ENCODE assay signal across 7 cellular contexts in genomic region chr6:57815826-57816225, GRCh38.
DNase-seq lines count a peak whose midpoint lies in the region; ATAC-seq and TF ChIP-seq lines count a peak whose summit lies in the region.
"Not testable (repeated sequence)": the region's sequence is repeated elsewhere in the genome, so short reads cannot be mapped to it uniquely, and the experiment has no call there.

No MANE protein-coding gene starts in this region.

- H4K8ac ChIP-seq in H9 (replicated peaks; ENCODE audit: insufficient read length, low read depth, low read length); mesendoderm (ENCODE audit: low read depth, low read length): not testable (repeated sequence)

- H3K4me3 ChIP-seq in HUES64 (ENCODE audit: low read length), result peak overlapping the region; percentile 26; the same call in 1 of the 2 replicates
- H3K4me3 ChIP-seq in epithelial cell of esophagus (ENCODE audit: low read length); mesendoderm (ENCODE audit: low read length): not testable (repeated sequence)

- H3K4me1 Mint-ChIP-seq in H9, WTC11: not testable (repeated sequence)

- not testable (repeated sequence) for H3K4me2 ChIP-seq in H9 (ENCODE audit: insufficient read depth, insufficient read length, low read length); mesendoderm (ENCODE audit: low read length)

- not testable (repeated sequence) for H2BK20ac ChIP-seq in H9 (ENCODE audit: low read depth, low read length, poor library complexity, severe bottlenecking)

- H3K27me3 Mint-ChIP-seq in H9 (ENCODE audit: low read depth), result peaks cover 42% of the 10 kb centered on the region
- peaks cover 62% of the 10 kb centered on the region for H3K27me3 Mint-ChIP-seq in WTC11 (ENCODE audit: low read depth)

- POLR2A ChIA-PET in WTC11 (lab: Charles Lee), result interaction anchor here (0.6 kb wide), 1 partner anchor 326 kb away, joined by 3 read pairs; no protein-coding TSS in a partner anchor

- not testable (repeated sequence) for H3K36me3 ChIP-seq in HUES64 (ENCODE audit: insufficient read depth, low read length); mesendoderm (ENCODE audit: control insufficient read depth, insufficient read depth, low read length)

- WGBS in H9 (ENCODE audit: extremely low coverage, insufficient read length, low lambda C conversion rate), result no CpG with 5 or more reads among the region's 10 CpGs
- 48% methylated on average over 6 of the region's 10 CpGs for WGBS in HUES64
- WGBS in mesendoderm (ENCODE audit: extremely low coverage, insufficient coverage, low lambda C conversion rate), result no CpG with 5 or more reads among the region's 10 CpGs

- H3K27me3 ChIP-seq in H9 (ENCODE audit: insufficient read depth, low read length); mesendoderm (ENCODE audit: insufficient read depth, low read length, poor library complexity): not testable (repeated sequence)
- H3K27me3 ChIP-seq in HUES64 (ENCODE audit: insufficient read depth, low read length), result peaks cover 45% of the 10 kb centered on the region

- H2BK12ac ChIP-seq in H9 (ENCODE audit: insufficient read length, low read depth, low read length), result not testable (repeated sequence)

- not testable (repeated sequence) for H3K9me3 ChIP-seq in H9 (ENCODE audit: control insufficient read depth, low read depth, low read length); HUES64 (ENCODE audit: insufficient read depth, low read depth, low read length)

- H4K20me1 ChIP-seq in H9 (ENCODE audit: control insufficient read depth, insufficient read depth, insufficient read length), result not testable (repeated sequence)

- not testable (repeated sequence) for H3K79me1 ChIP-seq in H9 (ENCODE audit: insufficient read depth, low read depth, low read length, poor library complexity, severe bottlenecking); mesendoderm (ENCODE audit: low read length)

- H2AK5ac ChIP-seq in H9 (ENCODE audit: insufficient read length, low read length); mesendoderm (ENCODE audit: low read length): not testable (repeated sequence)

- peak; percentile 49 for DNase-seq in Daoy (ENCODE audit: low read depth)
- DNase-seq in H9; WTC11 (ENCODE audit: low spot score): not testable (repeated sequence)
- peak; percentile 30 for DNase-seq in epithelial cell of esophagus (ENCODE audit: low read depth)
- DNase-seq in iPS DF 4.7 (ENCODE audit: extremely low read depth, low spot score), result peak; percentile 30
- peak; percentile 57 for DNase-seq in mesendoderm

- TF ChIP-seq CTCF in H9 (conservative IDR thresholded peaks at IDR 0.05); WTC11 (IDR thresholded peaks at IDR 0.05); epithelial cell of esophagus (IDR thresholded peaks at IDR 0.05; ENCODE audit: insufficient read depth, low read depth, low read length, missing control alignments): not testable (repeated sequence)

- H2AFZ ChIP-seq in H9 (ENCODE audit: low read length), result not testable (repeated sequence)

- H2BK120ac ChIP-seq in H9 (ENCODE audit: low read depth, low read length, poor library complexity, severe bottlenecking); mesendoderm (ENCODE audit: low read depth, low read length): not testable (repeated sequence)

- not testable (repeated sequence) for H3K4me1 ChIP-seq in H9 (ENCODE audit: insufficient read depth, low read length); HUES64 (ENCODE audit: insufficient read depth, low read length); mesendoderm (ENCODE audit: control insufficient read depth, low read depth, low read length)

- H3K4ac ChIP-seq in H9 (ENCODE audit: low read depth, low read length); mesendoderm (ENCODE audit: low read depth, low read length): not testable (repeated sequence)

- H3K23ac ChIP-seq in H9 (ENCODE audit: insufficient read length, low read depth, low read length); mesendoderm (ENCODE audit: low read length): not testable (repeated sequence)

- ATAC-seq in WTC11, result peak; percentile 9; the same call in 1 of the 2 replicates

- H2BK5ac ChIP-seq in H9 (ENCODE audit: insufficient read length, low read length); mesendoderm (ENCODE audit: low read length): not testable (repeated sequence)

- H3K9me3 Mint-ChIP-seq in H9, WTC11: not testable (repeated sequence)

- H3K9ac ChIP-seq in H9 (ENCODE audit: extremely low read depth, insufficient read length, low read length); HUES64 (ENCODE audit: low read depth, low read length); mesendoderm (ENCODE audit: low read length): not testable (repeated sequence)

- not testable (repeated sequence) for H3K18ac ChIP-seq in H9 (ENCODE audit: insufficient read length, low read depth, low read length); mesendoderm (ENCODE audit: low read length)

- not testable (repeated sequence) for H4K5ac ChIP-seq in H9 (ENCODE audit: insufficient read length, low read depth, low read length); mesendoderm (ENCODE audit: low read length)

- H3K23me2 ChIP-seq in H9 (ENCODE audit: insufficient read length, low read depth, low read length, poor library complexity, severe bottlenecking), result not testable (repeated sequence)

- CTCF ChIA-PET in WTC11 (lab: Charles Lee), result not testable (repeated sequence)

- not testable (repeated sequence) for H3K79me2 ChIP-seq in H9 (ENCODE audit: insufficient read depth, low read length); mesendoderm (ENCODE audit: control insufficient read depth, insufficient read depth, low read length)

- not testable (repeated sequence) for H4K91ac ChIP-seq in H9 (ENCODE audit: insufficient read length, low read depth, low read length)

- H2BK15ac ChIP-seq in H9 (ENCODE audit: low read depth, low read length); mesendoderm (replicated peaks; ENCODE audit: low read depth): not testable (repeated sequence)

- not testable (repeated sequence) for H3T11ph ChIP-seq in H9 (ENCODE audit: low read length)

- H3K14ac ChIP-seq in H9 (ENCODE audit: insufficient read depth, low read length), result not testable (repeated sequence)

- H3K27ac Mint-ChIP-seq in H9, WTC11: not testable (repeated sequence)

- H3K36me3 Mint-ChIP-seq in H9 (ENCODE audit: insufficient read depth in 1 of 3, low read depth in 3 of 3); WTC11: not testable (repeated sequence)

- not testable (repeated sequence) for H3K27ac ChIP-seq in H9 (ENCODE audit: insufficient read length, low read depth, low read length); HUES64 (ENCODE audit: low read depth, low read length); mesendoderm (ENCODE audit: low read depth, low read length)

- not testable (repeated sequence) for H3K56ac ChIP-seq in H9 (ENCODE audit: insufficient read length, low read depth, low read length); mesendoderm (ENCODE audit: low read length)

- H3K4me3 Mint-ChIP-seq in H9 (peak overlapping the region; percentile 24 to 77; a peak in 4 of 5 replicates), WTC11 (peak overlapping the region; percentile 71)
